In the genomic region with DNA sequence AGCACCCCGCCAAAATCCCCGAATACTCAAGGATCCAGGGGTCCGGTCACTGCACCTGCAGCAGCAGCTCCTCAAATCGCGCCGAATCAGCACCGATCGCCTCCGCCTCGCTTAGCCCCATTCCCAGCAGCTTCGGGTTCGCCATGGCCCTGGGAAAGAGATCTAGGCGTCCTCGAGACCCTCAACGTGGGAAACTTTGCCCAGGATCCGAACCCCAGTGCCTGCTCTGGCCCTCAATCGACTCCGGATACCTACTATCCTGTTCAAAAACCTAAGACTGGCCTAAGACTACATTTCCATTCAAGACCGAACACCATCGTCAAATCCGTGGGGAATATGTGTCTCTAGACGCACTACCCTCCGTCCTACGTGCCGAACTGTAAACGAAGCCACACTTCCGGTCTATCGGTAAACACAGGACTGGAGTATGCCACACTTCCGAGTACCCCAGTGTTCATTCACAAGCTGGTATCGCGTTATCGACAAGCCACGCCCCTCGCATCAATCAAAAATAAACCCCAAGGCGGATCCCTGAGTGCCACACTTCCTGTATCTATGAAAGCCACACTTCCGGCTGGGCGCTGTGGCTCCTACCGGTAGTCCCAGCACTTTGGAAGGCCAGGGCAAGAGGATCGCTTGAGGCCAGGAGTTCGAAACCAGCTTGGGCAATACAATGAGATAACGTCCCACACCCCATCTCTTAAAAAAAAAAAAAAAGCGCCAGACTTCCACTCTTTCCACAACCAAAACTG, we compare ENCODE assay signal across 1 cellular context.
A peak's percentile ranks its signal among the peaks of the same experiment; 100 is the strongest.
TF ChIP-seq lines count a peak whose summit lies in the region.

PIH1D1 (minus strand) TSS at position 385 of the 752 bp plus-strand sequence; CDS start at position 145, 240 bp downstream.

TF ChIP-seq in K562, 482 proteins besides CTCF, POLR2A, EP300 and RAD21 (continued from another document and continues in another):
- TF ChIP-seq CHD7 (IDR thresholded peaks at IDR 0.05; ENCODE audit: low read depth, low read length) (no peak), FOXA1 (IDR thresholded peaks at IDR 0.05; ENCODE audit: borderline replicate concordance) (no peak), JUN (IDR thresholded peaks at IDR 0.05; ENCODE audit: borderline replicate concordance, low read depth, low read length) (no peak), JUN (CRISPR knock-in tag; IDR thresholded peaks at IDR 0.05; ENCODE audit: borderline replicate concordance) (no peak), MBD2 (IDR thresholded peaks at IDR 0.05; ENCODE audit: borderline replicate concordance, low read depth) (no peak; the same call in 1 of the 2 replicates), ELK1 (CRISPR knock-in tag; IDR thresholded peaks at IDR 0.05) (no peak), MYNN (IDR thresholded peaks at IDR 0.05) (no peak), MYNN (CRISPR knock-in tag; IDR thresholded peaks at IDR 0.05) (no peak), ZSCAN32 (CRISPR knock-in tag; IDR thresholded peaks at IDR 0.05) (no peak), RHOXF2B (CRISPR knock-in tag; conservative IDR thresholded peaks at IDR 0.05) (no peak), ARID1B (IDR thresholded peaks at IDR 0.05) (no peak), TAF1 (IDR thresholded peaks at IDR 0.05; ENCODE audit: control insufficient read depth, extremely low read depth, insufficient read depth, low read length, severe bottlenecking) (peak; percentile 68), CBX3 (IDR thresholded peaks at IDR 0.05; ENCODE audit: borderline replicate concordance in 1 of 2, low read length in 2 of 2) (peak in 1 of 2 experiments; percentile 21; a peak in 1 of 3 replicates), GABPB2 (CRISPR knock-in tag; conservative IDR thresholded peaks at IDR 0.05) (no peak), EWSR1 (IDR thresholded peaks at IDR 0.05; ENCODE audit: borderline replicate concordance, low read depth, partially characterized antibody) (no peak), PPARD (CRISPR knock-in tag; IDR thresholded peaks at IDR 0.05) (no peak), SIN3A (IDR thresholded peaks at IDR 0.05; ENCODE audit: borderline replicate concordance in 2 of 2, control insufficient read depth in 1 of 2, low read depth in 2 of 2, low read length in 2 of 2) (peak in 1 of 2 experiments; percentile 90; a peak in 3 of 4 replicates), SREBF1 (IDR thresholded peaks at IDR 0.05; ENCODE audit: borderline replicate concordance, low read depth, low read length) (0 out of 2 replicates have a peak, but pooled peaks have one; percentile 22), NFIC (IDR thresholded peaks at IDR 0.05) (no peak), LARP7 (IDR thresholded peaks at IDR 0.05) (no peak), ZNF133 (CRISPR knock-in tag; IDR thresholded peaks at IDR 0.05) (no peak), PRPF4 (IDR thresholded peaks at IDR 0.05; ENCODE audit: insufficient read depth, low read depth, low read length, poor library complexity, severe bottlenecking) (no peak), KDM4B (IDR thresholded peaks at IDR 0.05; ENCODE audit: borderline replicate concordance in 2 of 2, low read depth in 1 of 2) (peak in 1 of 2 experiments; percentile 75; a peak in 1 of 4 replicates), CREB3L1 (IDR thresholded peaks at IDR 0.05; ENCODE audit: borderline replicate concordance, low read depth) (peak; percentile 69; the same call in 1 of the 2 replicates), BCOR (IDR thresholded peaks at IDR 0.05) (peak; percentile 71; the same call in 1 of the 2 replicates), CHCHD3 (CRISPR knock-in tag; IDR thresholded peaks at IDR 0.05) (no peak), MYBL2 (IDR thresholded peaks at IDR 0.05; ENCODE audit: low read depth) (no peak), MYBL2 (CRISPR knock-in tag; IDR thresholded peaks at IDR 0.05; ENCODE audit: borderline replicate concordance) (no peak), HDAC1 (IDR thresholded peaks at IDR 0.05) (peak in 1 of 2 experiments; percentile 73; a peak in 2 of 4 replicates), ZNF668 (CRISPR knock-in tag; IDR thresholded peaks at IDR 0.05) (no peak), TFAP4 (CRISPR knock-in tag; IDR thresholded peaks at IDR 0.05; ENCODE audit: borderline replicate concordance) (no peak), NBN (IDR thresholded peaks at IDR 0.05; ENCODE audit: low read depth) (peak; percentile 39; the same call in 1 of the 2 replicates), U2AF2 (optimal IDR thresholded peaks at IDR 0.05; ENCODE audit: low read depth, low read length) (no peak), SPI1 (IDR thresholded peaks at IDR 0.05; ENCODE audit: borderline replicate concordance, low read depth, low read length) (peak; percentile 78), ZNF445 (CRISPR knock-in tag; IDR thresholded peaks at IDR 0.05; ENCODE audit: low read depth) (no peak), SNIP1 (IDR thresholded peaks at IDR 0.05; ENCODE audit: low read depth) (no peak)
- TF ChIP-seq, protein P1, sequence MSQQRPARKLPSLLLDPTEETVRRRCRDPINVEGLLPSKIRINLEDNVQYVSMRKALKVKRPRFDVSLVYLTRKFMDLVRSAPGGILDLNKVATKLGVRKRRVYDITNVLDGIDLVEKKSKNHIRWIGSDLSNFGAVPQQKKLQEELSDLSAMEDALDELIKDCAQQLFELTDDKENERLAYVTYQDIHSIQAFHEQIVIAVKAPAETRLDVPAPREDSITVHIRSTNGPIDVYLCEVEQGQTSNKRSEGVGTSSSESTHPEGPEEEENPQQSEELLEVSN (IDR thresholded peaks at IDR 0.05; ENCODE audit: borderline replicate concordance in 1 of 2, extremely low read depth in 1 of 2, insufficient read depth in 1 of 2, insufficient read length in 1 of 2, low read depth in 1 of 2, low read length in 1 of 2, poor library complexity in 1 of 2, severe bottlenecking in 1 of 2) = peak in 1 of 2 experiments; percentile 27
- TF ChIP-seq, protein P2, sequence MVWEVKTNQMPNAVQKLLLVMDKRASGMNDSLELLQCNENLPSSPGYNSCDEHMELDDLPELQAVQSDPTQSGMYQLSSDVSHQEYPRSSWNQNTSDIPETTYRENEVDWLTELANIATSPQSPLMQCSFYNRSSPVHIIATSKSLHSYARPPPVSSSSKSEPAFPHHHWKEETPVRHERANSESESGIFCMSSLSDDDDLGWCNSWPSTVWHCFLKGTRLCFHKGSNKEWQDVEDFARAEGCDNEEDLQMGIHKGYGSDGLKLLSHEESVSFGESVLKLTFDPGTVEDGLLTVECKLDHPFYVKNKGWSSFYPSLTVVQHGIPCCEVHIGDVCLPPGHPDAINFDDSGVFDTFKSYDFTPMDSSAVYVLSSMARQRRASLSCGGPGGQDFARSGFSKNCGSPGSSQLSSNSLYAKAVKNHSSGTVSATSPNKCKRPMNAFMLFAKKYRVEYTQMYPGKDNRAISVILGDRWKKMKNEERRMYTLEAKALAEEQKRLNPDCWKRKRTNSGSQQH (CRISPR knock-in tag; IDR thresholded peaks at IDR 0.05) = no peak
- TF ChIP-seq, protein P3, sequence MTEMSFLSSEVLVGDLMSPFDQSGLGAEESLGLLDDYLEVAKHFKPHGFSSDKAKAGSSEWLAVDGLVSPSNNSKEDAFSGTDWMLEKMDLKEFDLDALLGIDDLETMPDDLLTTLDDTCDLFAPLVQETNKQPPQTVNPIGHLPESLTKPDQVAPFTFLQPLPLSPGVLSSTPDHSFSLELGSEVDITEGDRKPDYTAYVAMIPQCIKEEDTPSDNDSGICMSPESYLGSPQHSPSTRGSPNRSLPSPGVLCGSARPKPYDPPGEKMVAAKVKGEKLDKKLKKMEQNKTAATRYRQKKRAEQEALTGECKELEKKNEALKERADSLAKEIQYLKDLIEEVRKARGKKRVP (CRISPR knock-in tag; IDR thresholded peaks at IDR 0.05) = no peak
